31 cellular contexts compared by ENCODE assay signal in the genomic region with DNA sequence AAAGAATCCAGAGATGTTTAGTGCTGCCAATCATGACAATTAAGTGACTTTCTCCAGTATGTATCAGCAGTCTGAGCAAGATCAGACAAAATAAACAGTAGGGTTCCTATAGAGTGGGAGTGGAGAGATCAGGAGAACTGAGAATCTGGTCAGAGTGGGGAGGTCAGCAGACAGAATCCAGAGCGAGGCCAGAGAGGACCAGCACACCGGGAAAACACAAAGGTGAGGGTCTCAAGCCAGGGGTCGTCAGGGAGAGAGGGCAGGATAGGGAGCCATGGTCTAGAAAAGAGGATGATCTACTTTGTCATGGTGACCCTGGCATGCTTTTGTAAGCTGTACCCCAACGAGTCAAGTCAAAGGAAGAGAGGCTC. TPM values are rescaled to one million over a fixed set of nuclear protein-coding genes. Genes with fewer than 3 reads are reported as not detected.
DNase-seq lines count a peak whose midpoint lies in the region; ATAC-seq, FAIRE-seq and TF ChIP-seq lines count a peak whose summit lies in the region.
"Had no signal": no experiment of that assay in that cellular context is flagged by ENCODE, and none has a peak within 500 bp of the region (broad histone marks: within the 10 kb centered on the region; RNA-seq: fewer than 3 reads in every experiment).

No MANE protein-coding gene starts in this region.

- H3K27ac Mint-ChIP-seq in CD14-positive monocyte (peak overlapping the region; percentile 17 to 76 (median 54)), natural killer cell (peak overlapping the region; percentile 48 to 60)
- H3K27ac Mint-ChIP-seq: stimulated activated naive CD8-positive, alpha-beta T cell treated with anti-CD3 and anti-CD28 coated beads, Interleukin-15, amount 100 ng/mL, for 72 hours had no signal

- H3K4me2 ChIP-seq in K562 (ENCODE audit: insufficient read depth, low read length), result no peak overlapping the region

- BruUV-seq in K562 (replicated peaks; lab: Mats Ljungman, UMichigan), result no TSS peak

- no peak for DNase-seq in CD14-positive monocyte (ENCODE audit: low spot score)
- DNase-seq in GM12891 (ENCODE audit: insufficient read length, low spot score), result no peak
- DNase-seq in K562 (ENCODE audit: extremely low read depth in 1 of 4, low spot score in 3 of 4), result peak in 1 of 4 experiments; percentile 50
- no peak for DNase-seq in natural killer cell
- no peak for DNase-seq in MV-4-11 (lab: John Stamatoyannopoulos, UW)
- no peak for DNase-seq in upper lobe of right lung
- DNase-seq: activated CD8-positive, alpha-beta memory T cell treated with anti-CD3 and anti-CD28 coated beads for 24 hours; activated naive CD4-positive, alpha-beta T cell treated with Interleukin-2 at 50 U/mL for 16 hours; activated T-cell treated with anti-CD3 and anti-CD28 coated beads, Interleukin-2, amount 50 U/mL, for 4 hours; BE2C; Calu3; DMS79 treated with DMSO at 0.1 percent for 48 hours; foreskin keratinocyte; GF-D8; H7; heart right ventricle; Kasumi-1; left cardiac atrium; NCI-H1436 treated with DMSO at 0.1 percent for 48 hours; NCI-H446; nucleus accumbens; OCI-M1; stimulated activated naive CD8-positive, alpha-beta T cell treated with anti-CD3 and anti-CD28 coated beads, Interleukin-15, amount 100 ng/mL, for 72 hours; tibial artery had no signal

- H3K9me3 Mint-ChIP-seq in CD14-positive monocyte (no peaks in the 10 kb centered on the region), natural killer cell (no peaks in the 10 kb centered on the region)
- H3K9me3 Mint-ChIP-seq: activated T-cell treated with anti-CD3 and anti-CD28 coated beads, Interleukin-2, amount 50 U/mL, for 4 hours; stimulated activated naive CD8-positive, alpha-beta T cell treated with anti-CD3 and anti-CD28 coated beads, Interleukin-15, amount 100 ng/mL, for 72 hours had no signal

- H3K27ac ChIP-seq in K562 (ENCODE audit: extremely low read depth, low read depth, low read length) (no peak overlapping the region), upper lobe of right lung (no peak overlapping the region)
- H3K27ac ChIP-seq: coronary artery, foreskin keratinocyte, heart right ventricle, prostate gland, tibial artery had no signal

- no peak for TF ChIP-seq RAD21 in K562 (CRISPR knock-in tag; conservative IDR thresholded peaks at IDR 0.05 in 1 of 2, IDR thresholded peaks at IDR 0.05 in 1 of 2)

- peak; percentile 10 for ATAC-seq in K562
- ATAC-seq in natural killer cell, result no peak
- ATAC-seq in GM21367 (IDR thresholded peaks at IDR 0.05; ENCODE audit: unreplicated experiment), result no peak
- no peak for ATAC-seq in upper lobe of right lung
- ATAC-seq in HG02840 (IDR thresholded peaks at IDR 0.05; ENCODE audit: low FRiP score, unreplicated experiment), result no peak
- ATAC-seq: activated T-cell treated with anti-CD3 and anti-CD28 coated beads, Interleukin-2, amount 50 U/mL, for 4 hours; foreskin keratinocyte; heart right ventricle; left cardiac atrium; stimulated activated naive CD8-positive, alpha-beta T cell treated with anti-CD3 and anti-CD28 coated beads, Interleukin-15, amount 100 ng/mL, for 72 hours had no signal

- peaks cover 45% of the 10 kb centered on the region for H3K4me1 Mint-ChIP-seq in CD14-positive monocyte
- peaks cover 81 to 85% of the 10 kb centered on the region in 2 donors for H3K4me1 Mint-ChIP-seq in natural killer cell

- no peak for TF ChIP-seq EP300 in K562 (IDR thresholded peaks at IDR 0.05; ENCODE audit: low read length)

- H3K36me3 Mint-ChIP-seq in CD14-positive monocyte (peaks cover 10 to 25% of the 10 kb centered on the region in 2 donors), natural killer cell (no peaks in the 10 kb centered on the region)

- intact Hi-C loops in CD14-positive monocyte (cut with micrococcal nuclease) (no loop called here), K562 (cut with micrococcal nuclease) (loop anchor here (5.0 kb wide), 1 partner anchor 109 kb away; no protein-coding TSS in a partner anchor), natural killer cell (cut with micrococcal nuclease) (no loop called here), upper lobe of right lung (cut with DNase I) (no loop called here)

- H3K36me3 ChIP-seq in K562 (ENCODE audit: control insufficient read depth, insufficient read depth, low read length), result peaks cover 18% of the 10 kb centered on the region
- H3K36me3 ChIP-seq in upper lobe of right lung, result no peaks in the 10 kb centered on the region
- H3K36me3 ChIP-seq: BE2C, esophagus muscularis mucosa, prostate gland, tibial artery had no signal

- POLR2A ChIA-PET in K562 (lab: Yijun Ruan, JAX), result interaction anchor here (1.0 to 45.6 kb wide), 5 partner anchors 9 to 73 kb away, joined by 3 to 1351 read pairs (median 117); partner anchors contain the start of gene MAPK1

- 54% methylated on average over 4 of the region's 4 CpGs for WGBS in K562 (ENCODE audit: insufficient coverage, low coverage, missing lambda C conversion rate)

- H3K4me3 ChIP-seq in K562 (no peak overlapping the region), upper lobe of right lung (no peak overlapping the region)
- H3K4me3 ChIP-seq: coronary artery, esophagus muscularis mucosa, heart right ventricle, prostate gland, tibial artery had no signal

- H3K9me3 ChIP-seq in K562 (replicated peaks; ENCODE audit: control insufficient read depth, insufficient read depth, low read depth, low read length), result no peaks in the 10 kb centered on the region
- H3K9me3 ChIP-seq in upper lobe of right lung, result no peaks in the 10 kb centered on the region
- H3K9me3 ChIP-seq: BE2C, esophagus muscularis mucosa, heart right ventricle, prostate gland, tibial artery had no signal

- FAIRE-seq in GM12891 (lab: Jason Lieb, UNC) (peak; percentile 57), K562 (lab: Jason Lieb, UNC) (no peak)
- FAIRE-seq: bronchial epithelial cell, GM19239 had no signal

- no peak overlapping the region for H2AFZ ChIP-seq in K562 (ENCODE audit: low read depth, low read length)

- TF ChIP-seq CTCF in CD14-positive monocyte (IDR thresholded peaks at IDR 0.05) (no peak), K562 (IDR thresholded peaks at IDR 0.05 in 2 of 3, conservative IDR thresholded peaks at IDR 0.05 in 1 of 3; ENCODE audit: insufficient read depth in 2 of 3, low read depth in 1 of 3, low read length in 3 of 3) (no peak), natural killer cell (IDR thresholded peaks at IDR 0.05) (no peak), upper lobe of right lung (IDR thresholded peaks at IDR 0.05) (no peak)

- no peak overlapping the region for H3K4me3 Mint-ChIP-seq in CD14-positive monocyte
- H3K4me3 Mint-ChIP-seq in natural killer cell, result no peak overlapping the region
- H3K4me3 Mint-ChIP-seq: activated T-cell treated with anti-CD3 and anti-CD28 coated beads, Interleukin-2, amount 50 U/mL, for 4 hours; stimulated activated naive CD8-positive, alpha-beta T cell treated with anti-CD3 and anti-CD28 coated beads, Interleukin-15, amount 100 ng/mL, for 72 hours had no signal

- H3K27me3 Mint-ChIP-seq in CD14-positive monocyte (ENCODE audit: low read depth in 3 of 3), result peaks cover 0 to 1% (median 1%) of the 10 kb centered on the region in 3 donors
- H3K27me3 Mint-ChIP-seq in natural killer cell (ENCODE audit: low read depth in 2 of 2), result no peaks in the 10 kb centered on the region
- H3K27me3 Mint-ChIP-seq: stimulated activated naive CD8-positive, alpha-beta T cell treated with anti-CD3 and anti-CD28 coated beads, Interleukin-15, amount 100 ng/mL, for 72 hours had no signal

- peak overlapping the region in 1 of 2 experiments; percentile 20; a peak in 1 of 4 replicates for H3K9ac ChIP-seq in K562 (ENCODE audit: insufficient read depth in 1 of 2, low read depth in 2 of 2, low read length in 2 of 2)

- peaks cover 37 to 57% of the 10 kb centered on the region in 2 experiments for H3K4me1 ChIP-seq in K562 (replicated peaks in 1 of 2; ENCODE audit: control insufficient read depth in 2 of 2, insufficient read depth in 2 of 2, low read length in 2 of 2)
- H3K4me1 ChIP-seq in upper lobe of right lung, result peaks cover 39% of the 10 kb centered on the region

- TF ChIP-seq POLR2A in GM12891 (IDR thresholded peaks at IDR 0.05; ENCODE audit: low read depth, low read length), result no peak
- TF ChIP-seq POLR2A in K562 (conservative IDR thresholded peaks at IDR 0.05), result no peak

- peaks cover 97% of the 10 kb centered on the region for H4K20me1 ChIP-seq in K562 (replicated peaks; ENCODE audit: control insufficient read depth, insufficient read depth, low read length)

- in situ Hi-C loops in K562 (cut with MboI), result no loop called here

- H3K27me3 ChIP-seq in K562 (ENCODE audit: control insufficient read depth in 2 of 2, insufficient read depth in 2 of 2, low read length in 2 of 2) (no peaks in the 10 kb centered on the region), upper lobe of right lung (no peaks in the 10 kb centered on the region)
- H3K27me3 ChIP-seq: BE2C, esophagus muscularis mucosa, foreskin keratinocyte, heart right ventricle, tibial artery had no signal

- peaks cover 25% of the 10 kb centered on the region for H3K9me1 ChIP-seq in K562 (ENCODE audit: control insufficient read depth, insufficient read depth, low read length)

- CTCF ChIA-PET in K562 (lab: Yijun Ruan, JAX; ENCODE audit: low intra/inter-chr PET ratio), result interaction anchor here (0.5 kb wide), 1 partner anchor 33 kb away, joined by 3 read pairs; no protein-coding TSS in a partner anchor

- H3K79me2 ChIP-seq in K562 (ENCODE audit: control insufficient read depth, insufficient read depth, low read length), result peaks cover 98% of the 10 kb centered on the region

TF ChIP-seq in K562, 482 proteins besides CTCF, POLR2A, EP300 and RAD21 (continues in another document):
- TF ChIP-seq GABPB1 (CRISPR knock-in tag; IDR thresholded peaks at IDR 0.05), result peak; percentile 57; the same call in 1 of the 2 replicates

RNA-seq across cellular contexts. Expression of gene MAPK1, which starts 39.2 kb away (rescaled TPM):
- polyA plus RNA-seq in CD14-positive monocyte, result 100 to 1,000 TPM; 118 to 148 TPM
- polyA plus RNA-seq in GM12891 (2012; ENCODE audit: low read depth, missing spikeins), result 28.8 TPM
- total RNA-seq in K562 (2011; cell fraction: chromatin; rRNA removed; ENCODE audit: low replicate concordance), result 220 and 305 TPM in 2 replicates
- 68.7 and 81.2 TPM in 2 replicates for total RNA-seq in K562 (2011; cell fraction: nucleolus; rRNA removed)
- 142 and 210 TPM in 2 replicates for total RNA-seq in K562 (2011; cell fraction: nucleoplasm; rRNA removed)
- total RNA-seq in K562 (2014; rRNA removed), result 183 and 249 TPM in 2 replicates
- total RNA-seq in K562 (2014; rRNA removed; fragmentation: Illumina TruSeq; extraction: Trizol), result 319 and 370 TPM in 2 replicates
- total RNA-seq in K562 (2015; rRNA removed; fragmentation: Illumina TruSeq; extraction: Trizol), result 283 and 289 TPM in 2 replicates
- 464 and 475 TPM in 2 replicates for total RNA-seq in K562 (2021)
- 381 and 575 TPM in 2 replicates for polyA plus RNA-seq in K562 (2011; rRNA removed)
- polyA plus RNA-seq in K562 (2011; cell fraction: cytosol; rRNA removed), result 168 and 240 TPM in 2 replicates
- 236 and 309 TPM in 2 replicates for polyA plus RNA-seq in K562 (2011; cell fraction: nucleus; rRNA removed)
- polyA plus RNA-seq in K562 (2012), result 233 and 368 TPM in 2 replicates
- 260 and 350 TPM in 2 replicates for polyA plus RNA-seq in K562 (2014; fragmentation: Illumina TruSeq; extraction: Trizol)
- polyA plus RNA-seq in K562 (2014; fragmentation: Nextera tagmentation; extraction: Ambion mirVana), result 10 to 100 TPM; 46.3 to 51.4 TPM
- 146 and 212 TPM in 2 replicates for polyA plus RNA-seq in K562 (2014; rRNA removed)
- 295 and 429 TPM in 2 replicates for polyA minus RNA-seq in K562 (2011; rRNA and poly(A)+ RNA removed)
- polyA minus RNA-seq in K562 (2011; cell fraction: cytosol; rRNA and poly(A)+ RNA removed), result 100 and 114 TPM in 2 replicates
- polyA minus RNA-seq in K562 (2011; cell fraction: nucleus; rRNA and poly(A)+ RNA removed), result 36.5 and 66.6 TPM in 2 replicates
- 100 to 1,000 TPM; 189 to 246 (median 214) TPM for total RNA-seq in natural killer cell
- total RNA-seq in upper lobe of right lung, result 134 TPM
